Comparison of ENCODE assay signal across 15 cellular contexts in the genomic region with DNA sequence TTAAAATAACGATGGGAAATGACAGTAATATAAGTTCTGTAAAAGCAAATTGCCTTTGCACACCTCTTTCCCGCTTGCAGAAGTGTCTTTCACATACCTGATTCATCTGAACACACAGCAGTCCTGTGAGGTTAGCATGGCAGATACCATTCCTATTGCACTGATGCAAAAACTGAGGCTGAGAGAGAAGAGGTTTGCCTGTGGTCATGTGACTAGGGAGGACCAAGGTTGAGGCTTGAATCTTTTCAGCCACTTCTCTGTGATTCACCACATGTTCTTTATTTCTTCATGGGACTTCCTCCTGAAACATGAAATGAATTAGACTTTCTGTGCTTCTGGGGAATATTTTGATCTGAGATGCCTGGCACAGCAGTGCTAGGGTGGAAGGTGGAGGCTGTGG.
DNase-seq lines count a peak whose midpoint lies in the region; ATAC-seq, FAIRE-seq and TF ChIP-seq lines count a peak whose summit lies in the region.
"Had no signal": no experiment of that assay in that cellular context is flagged by ENCODE, and none has a peak within 500 bp of the region (broad histone marks: within the 10 kb centered on the region; RNA-seq: fewer than 3 reads in every experiment).

No MANE protein-coding gene starts in this region.

- peaks cover 0 to 3% (median 0%) of the 10 kb centered on the region in 7 donors for H3K9me3 Mint-ChIP-seq in CD14-positive monocyte
- no peaks in the 10 kb centered on the region for H3K9me3 Mint-ChIP-seq in activated T-helper 1 cell treated with anti-CD3 and anti-CD28 coated beads, Interleukin-12 subunit alpha, Interleukin-12 subunit beta, Interleukin-2, Interleukin-4 antibody, amounts not matched to agents 30 ng/mL and 10 ng/mL and 1 ng/mL, durations not matched to agents 14 hours and 24 hours and 36 hours
- no peaks in the 10 kb centered on the region for H3K9me3 Mint-ChIP-seq in activated CD4-positive, alpha-beta T cell treated with anti-CD3 and anti-CD28 coated beads for 36 hours (ENCODE audit: low read depth)
- H3K9me3 Mint-ChIP-seq: CD8-positive, alpha-beta memory T cell; H9 had no signal

- H2AFZ ChIP-seq in IMR-90 (replicated peaks; ENCODE audit: low read length, poor library complexity) = no peak overlapping the region

- POLR2A ChIA-PET in IMR-90 (lab: Charles Lee; ENCODE audit: unreplicated experiment) = no interaction called here
- POLR2A ChIA-PET in activated CD4-positive, alpha-beta T cell treated with anti-CD3 and anti-CD28 coated beads for 36 hours (lab: Charles Lee) = no interaction called here

- no peaks in the 10 kb centered on the region for H3K9me3 ChIP-seq in IMR-90 (ENCODE audit: control insufficient read depth, insufficient read depth, low read length)
- H3K9me3 ChIP-seq: A549, Caco-2 had no signal

- H3K79me1 ChIP-seq in IMR-90 (ENCODE audit: low read depth in 1 of 2, low read length in 2 of 2) = no peaks in the 10 kb centered on the region

- H3K9me1 ChIP-seq in IMR-90 (ENCODE audit: insufficient read depth, low read length) = no peaks in the 10 kb centered on the region

- H2BK120ac ChIP-seq in IMR-90 (ENCODE audit: low read depth, low read length) = no peak overlapping the region

- H2BK5ac ChIP-seq in IMR-90 (ENCODE audit: low read depth, low read length, poor library complexity, severe bottlenecking) = no peak overlapping the region

- no peak overlapping the region for H2AK9ac ChIP-seq in IMR-90 (replicated peaks; ENCODE audit: low read depth, low read length, poor library complexity)

- H3K23ac ChIP-seq in IMR-90 (ENCODE audit: low read depth, low read length) = no peak overlapping the region

- TF ChIP-seq CTCF in CD14-positive monocyte (IDR thresholded peaks at IDR 0.05) = no peak
- no peak for TF ChIP-seq CTCF in IMR-90 (conservative IDR thresholded peaks at IDR 0.05; ENCODE audit: low read depth, low read length)
- no peak for TF ChIP-seq CTCF in bronchial epithelial cell (IDR thresholded peaks at IDR 0.05; ENCODE audit: insufficient read depth, low read length, severe bottlenecking)

- H3K18ac ChIP-seq in IMR-90 (ENCODE audit: low read depth, low read length) = no peak overlapping the region

- no peak overlapping the region for H2AK5ac ChIP-seq in IMR-90 (ENCODE audit: low read depth, low read length)

- H3K27ac Mint-ChIP-seq in CD14-positive monocyte = peak overlapping the region in 2 of 7 donors; percentile 15 to 46
- H3K27ac Mint-ChIP-seq in activated T-helper 1 cell treated with anti-CD3 and anti-CD28 coated beads, Interleukin-12 subunit alpha, Interleukin-12 subunit beta, Interleukin-2, Interleukin-4 antibody, amounts not matched to agents 30 ng/mL and 10 ng/mL and 1 ng/mL, durations not matched to agents 14 hours and 24 hours and 36 hours = no peak overlapping the region
- no peak overlapping the region for H3K27ac Mint-ChIP-seq in activated CD4-positive, alpha-beta T cell treated with anti-CD3 and anti-CD28 coated beads for 36 hours
- H3K27ac Mint-ChIP-seq: CD8-positive, alpha-beta memory T cell; H9 had no signal

- H2BK20ac ChIP-seq in IMR-90 (ENCODE audit: low read depth, low read length) = no peak overlapping the region

- H3K4me1 ChIP-seq in IMR-90 (ENCODE audit: control insufficient read depth, insufficient read depth, low read length) = no peaks in the 10 kb centered on the region
- H3K4me1 ChIP-seq: A549, Caco-2 had no signal

- TF ChIP-seq POLR2A in IMR-90 (IDR thresholded peaks at IDR 0.05; ENCODE audit: low read depth, low read length) = no peak

- no peak overlapping the region for H3K4me3 ChIP-seq in IMR-90 (ENCODE audit: insufficient read depth, low read depth, low read length)
- H3K4me3 ChIP-seq in bronchial epithelial cell (ENCODE audit: low read depth, low read length) = no peak overlapping the region
- H3K4me3 ChIP-seq: A549 had no signal

- no peak overlapping the region for H3K56ac ChIP-seq in IMR-90 (ENCODE audit: extremely low read depth, insufficient read depth, low read length)

- no peaks in the 10 kb centered on the region for H3K36me3 Mint-ChIP-seq in CD14-positive monocyte
- no peaks in the 10 kb centered on the region for H3K36me3 Mint-ChIP-seq in activated T-helper 1 cell treated with anti-CD3 and anti-CD28 coated beads, Interleukin-12 subunit alpha, Interleukin-12 subunit beta, Interleukin-2, Interleukin-4 antibody, amounts not matched to agents 30 ng/mL and 10 ng/mL and 1 ng/mL, durations not matched to agents 14 hours and 24 hours and 36 hours (ENCODE audit: low read depth)
- no peaks in the 10 kb centered on the region for H3K36me3 Mint-ChIP-seq in activated CD4-positive, alpha-beta T cell treated with anti-CD3 and anti-CD28 coated beads for 36 hours (ENCODE audit: low read depth)
- H3K36me3 Mint-ChIP-seq: CD8-positive, alpha-beta memory T cell had no signal

- no peak overlapping the region for H3K9ac ChIP-seq in IMR-90 (ENCODE audit: low read depth, low read length)

- H4K5ac ChIP-seq in IMR-90 (ENCODE audit: low read depth, low read length) = no peak overlapping the region

- intact Hi-C loops in CD14-positive monocyte (cut with micrococcal nuclease) = no loop called here
- intact Hi-C loops in IMR-90 (cut with micrococcal nuclease) = no loop called here
- intact Hi-C loops in activated T-helper 1 cell treated with anti-CD3 and anti-CD28 coated beads, Interleukin-12 subunit alpha, Interleukin-12 subunit beta, Interleukin-2, Interleukin-4 antibody, amounts not matched to agents 30 ng/mL and 10 ng/mL and 1 ng/mL, durations not matched to agents 14 hours and 24 hours and 36 hours (cut with micrococcal nuclease) = no loop called here
- intact Hi-C loops in activated CD4-positive, alpha-beta T cell treated with anti-CD3 and anti-CD28 coated beads for 36 hours (cut with DNase I, micrococcal nuclease) = no loop called here

- H3K27ac ChIP-seq in IMR-90 (ENCODE audit: insufficient read depth, low read length) = no peak overlapping the region
- H3K27ac ChIP-seq: A549 had no signal

- CTCF ChIA-PET in IMR-90 (lab: Yijun Ruan, JAX) = no interaction called here
- CTCF ChIA-PET in activated CD4-positive, alpha-beta T cell treated with anti-CD3 and anti-CD28 coated beads for 36 hours (lab: Charles Lee) = no interaction called here

- H3K36me3 ChIP-seq in IMR-90 (ENCODE audit: control insufficient read depth, insufficient read depth, low read length) (no peaks in the 10 kb centered on the region), bronchial epithelial cell (ENCODE audit: control insufficient read depth, insufficient read depth, low read length) (no peaks in the 10 kb centered on the region)

- H3K14ac ChIP-seq in IMR-90 (replicated peaks; ENCODE audit: low read depth, low read length) = no peak overlapping the region

- H3K4me2 ChIP-seq in IMR-90 (ENCODE audit: low read depth, low read length) = no peak overlapping the region
- H3K4me2 ChIP-seq: A549 had no signal

- H3K4ac ChIP-seq in IMR-90 (ENCODE audit: low read depth, low read length) = no peak overlapping the region

- peaks cover 5% of the 10 kb centered on the region for H3K4me1 Mint-ChIP-seq in CD14-positive monocyte
- no peaks in the 10 kb centered on the region for H3K4me1 Mint-ChIP-seq in activated T-helper 1 cell treated with anti-CD3 and anti-CD28 coated beads, Interleukin-12 subunit alpha, Interleukin-12 subunit beta, Interleukin-2, Interleukin-4 antibody, amounts not matched to agents 30 ng/mL and 10 ng/mL and 1 ng/mL, durations not matched to agents 14 hours and 24 hours and 36 hours (ENCODE audit: low read depth)
- no peaks in the 10 kb centered on the region for H3K4me1 Mint-ChIP-seq in activated CD4-positive, alpha-beta T cell treated with anti-CD3 and anti-CD28 coated beads for 36 hours
- H3K4me1 Mint-ChIP-seq: CD8-positive, alpha-beta memory T cell had no signal

- DNase-seq in CD14-positive monocyte (ENCODE audit: low spot score) (peak; percentile 22), IMR-90 (no peak), MV-4-11 (lab: John Stamatoyannopoulos, UW) (peak; percentile 54), bronchial epithelial cell (ENCODE audit: low read depth) (peak; percentile 18)
- no peak for DNase-seq in activated T-helper 1 cell treated with anti-CD3 and anti-CD28 coated beads, Interleukin-12 subunit alpha, Interleukin-12 subunit beta, Interleukin-2, Interleukin-4 antibody, amounts not matched to agents 30 ng/mL and 10 ng/mL and 1 ng/mL, durations not matched to agents 14 hours and 24 hours and 36 hours (ENCODE audit: low spot score)
- DNase-seq in effector CD4-positive, alpha-beta T cell = no peak
- DNase-seq in activated CD4-positive, alpha-beta T cell treated with anti-CD3 and anti-CD28 coated beads for 36 hours = no peak
- DNase-seq: Caco-2, DND-41, GDM1, GOT3, H9 had no signal

- H3K27me3 ChIP-seq in IMR-90 (ENCODE audit: control insufficient read depth, insufficient read depth, low read length) (peaks cover 48% of the 10 kb centered on the region), bronchial epithelial cell (ENCODE audit: control insufficient read depth, insufficient read depth, low read length) (peaks cover 6% of the 10 kb centered on the region)

- no peaks in the 10 kb centered on the region for H4K20me1 ChIP-seq in IMR-90 (ENCODE audit: insufficient read depth, low read length)

- no TSS peak for BruUV-seq in IMR-90 (replicated peaks; lab: Mats Ljungman, UMichigan)

- no peak overlapping the region for H4K8ac ChIP-seq in IMR-90 (ENCODE audit: low read depth in 2 of 2, low read length in 2 of 2)

- dilution Hi-C loops in IMR-90 (cut with HindIII; ENCODE audit: low sequenced_read_pairs, unreplicated experiment) = no loop called here

- FAIRE-seq in bronchial epithelial cell (lab: Jason Lieb, UNC) = no peak
- FAIRE-seq: A549, GM12892 had no signal

- H3K4me3 Mint-ChIP-seq in CD14-positive monocyte = no peak overlapping the region
- no peak overlapping the region for H3K4me3 Mint-ChIP-seq in activated T-helper 1 cell treated with anti-CD3 and anti-CD28 coated beads, Interleukin-12 subunit alpha, Interleukin-12 subunit beta, Interleukin-2, Interleukin-4 antibody, amounts not matched to agents 30 ng/mL and 10 ng/mL and 1 ng/mL, durations not matched to agents 14 hours and 24 hours and 36 hours
- no peak overlapping the region for H3K4me3 Mint-ChIP-seq in activated CD4-positive, alpha-beta T cell treated with anti-CD3 and anti-CD28 coated beads for 36 hours
- H3K4me3 Mint-ChIP-seq: CD8-positive, alpha-beta memory T cell; H9 had no signal

- peaks cover 2 to 7% (median 6%) of the 10 kb centered on the region in 3 donors for H3K27me3 Mint-ChIP-seq in CD14-positive monocyte (ENCODE audit: low read depth in 3 of 3)
- peaks cover 9% of the 10 kb centered on the region for H3K27me3 Mint-ChIP-seq in activated T-helper 1 cell treated with anti-CD3 and anti-CD28 coated beads, Interleukin-12 subunit alpha, Interleukin-12 subunit beta, Interleukin-2, Interleukin-4 antibody, amounts not matched to agents 30 ng/mL and 10 ng/mL and 1 ng/mL, durations not matched to agents 14 hours and 24 hours and 36 hours (ENCODE audit: insufficient read depth)
- peaks cover 2% of the 10 kb centered on the region for H3K27me3 Mint-ChIP-seq in activated CD4-positive, alpha-beta T cell treated with anti-CD3 and anti-CD28 coated beads for 36 hours

- no peak for TF ChIP-seq RAD21 in IMR-90 (IDR thresholded peaks at IDR 0.05; ENCODE audit: low read length)

- WGBS in IMR-90 (ENCODE audit: extremely low coverage in 2 of 2, insufficient read length in 1 of 2), 2 experiments = no CpG with 5 or more reads among the region's 2 CpGs

- in situ Hi-C loops in IMR-90 (cut with MboI; ENCODE audit: low sequenced_read_pairs) = no loop called here

- no peak for ATAC-seq in IMR-90 (ENCODE audit: low read depth)
- ATAC-seq in activated CD4-positive, alpha-beta T cell treated with anti-CD3 and anti-CD28 coated beads for 36 hours = no peak
- ATAC-seq: A549 had no signal

- H4K91ac ChIP-seq in IMR-90 (ENCODE audit: insufficient read depth, low read depth, low read length) = no peak overlapping the region

- no peak overlapping the region for H2BK15ac ChIP-seq in IMR-90 (ENCODE audit: low read depth, low read length)

Comparison
In these comparisons a context has a peak if more than half of its experiments do, and no peak if none do; other contexts are left out.
1. DNase-seq: peak in CD14-positive monocyte (single experiment), MV-4-11 (single experiment) and bronchial epithelial cell (single experiment); none in IMR-90 (single experiment), activated T-helper 1 cell treated with anti-CD3 and anti-CD28 coated beads, Interleukin-12 subunit alpha, Interleukin-12 subunit beta, Interleukin-2, Interleukin-4 antibody, amounts not matched to agents 30 ng/mL and 10 ng/mL and 1 ng/mL, durations not matched to agents 14 hours and 24 hours and 36 hours (single experiment), effector CD4-positive, alpha-beta T cell (single experiment) and activated CD4-positive, alpha-beta T cell treated with anti-CD3 and anti-CD28 coated beads for 36 hours (single experiment).